28 cellular contexts compared by ENCODE assay signal in the genomic region with DNA sequence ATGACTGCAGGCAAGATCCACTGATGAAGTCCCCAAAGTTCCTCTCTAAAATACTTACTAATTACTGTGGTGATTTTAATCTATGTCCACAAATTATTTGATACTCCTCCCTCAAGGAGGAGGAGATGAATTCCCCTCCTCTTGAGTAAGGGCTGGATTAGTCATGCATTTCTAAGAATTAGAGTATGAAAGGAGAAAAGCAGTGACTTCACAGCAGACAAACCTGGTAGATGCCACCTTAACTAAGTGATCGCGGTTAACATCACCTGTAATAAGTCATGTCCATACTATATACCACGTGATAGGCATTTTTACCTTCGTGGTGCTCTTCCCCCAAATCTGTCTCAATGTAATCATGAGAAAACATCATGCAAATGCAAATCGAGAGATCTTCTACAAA. TPM values are rescaled to one million over a fixed set of nuclear protein-coding genes. Genes with fewer than 3 reads are reported as not detected.
"Had no signal": no experiment of that assay in that cellular context is flagged by ENCODE, and none has a peak within 500 bp of the region (broad histone marks: within the 10 kb centered on the region; RNA-seq: fewer than 3 reads in every experiment).

No MANE protein-coding gene starts in this region.

- H3K9me3 ChIP-seq: MG63 had no signal

- H3K4me3 ChIP-seq: MG63 had no signal

- H3K27ac Mint-ChIP-seq: activated B cell treated with CpG ODN at 0.5 μM for 24 hours; activated naive CD8-positive, alpha-beta T cell treated with anti-CD3 and anti-CD28 coated beads for 36 hours had no signal

- H3K27me3 ChIP-seq: MG63 had no signal

- DNase-seq: activated B cell treated with CpG ODN at 0.5 μM for 24 hours; activated CD4-positive, alpha-beta T cell treated with anti-CD3 and anti-CD28 coated beads for 4 hours; activated CD4-positive, alpha-beta T cell treated with anti-CD3 and anti-CD28 coated beads, Interleukin-2, amount 50 U/mL, for 4 hours; activated CD8-positive, alpha-beta memory T cell treated with anti-CD3 and anti-CD28 coated beads for 24 hours; activated naive CD8-positive, alpha-beta T cell treated with anti-CD3 and anti-CD28 coated beads for 36 hours; activated T-cell treated with anti-CD3 and anti-CD28 coated beads, Interleukin-2, amount 50 U/mL, for 48 hours; anterior cingulate cortex; caudate nucleus; IMR-90; KG1; MG63; MV-4-11; NCI-H1092 treated with DMSO at 0.1 percent for 48 hours; NCI-H1417 treated with DMSO at 0.1 percent for 48 hours; NCI-H1694; NCI-H2029; NCI-H2107; NCI-H2171 treated with DMSO at 0.1 percent for 48 hours; NCI-H226; NCI-H526; NCI-H774; SIG-M5; T-helper 2 cell; T1000 had no signal

- FAIRE-seq: TTC549 had no signal

- H3K4me1 Mint-ChIP-seq: activated B cell treated with CpG ODN at 0.5 μM for 24 hours had no signal

- H3K36me3 ChIP-seq: MG63 had no signal

- H3K36me3 Mint-ChIP-seq: activated naive CD8-positive, alpha-beta T cell treated with anti-CD3 and anti-CD28 coated beads for 36 hours had no signal

- H3K4me3 Mint-ChIP-seq: activated B cell treated with CpG ODN at 0.5 μM for 24 hours; activated naive CD8-positive, alpha-beta T cell treated with anti-CD3 and anti-CD28 coated beads for 36 hours had no signal

RNA-seq across cellular contexts. Expression of gene TSPAN18, which starts 52.0 kb away (rescaled TPM):
- total RNA-seq: LHCN-M2, NCI-H460, OCI-LY7 had no signal
